8 cellular contexts compared by ENCODE assay signal in genomic region chr16:74297296-74297665, GRCh38. TPM values are rescaled to one million over a fixed set of nuclear protein-coding genes. Genes with fewer than 3 reads are reported as not detected.
DNase-seq lines count a peak whose midpoint lies in the region; ATAC-seq and TF ChIP-seq lines count a peak whose summit lies in the region.

No MANE protein-coding gene starts in this region.

- no peak overlapping the region for H3K4ac ChIP-seq in neuronal stem cell (ENCODE audit: low read length)

- peaks cover 7% of the 10 kb centered on the region for H3K79me1 ChIP-seq in neuronal stem cell (ENCODE audit: low read depth, low read length)

- peak overlapping the region; percentile 86 for H2AFZ ChIP-seq in neuronal stem cell (ENCODE audit: low read length)

- peaks cover 34% of the 10 kb centered on the region for H3K36me3 Mint-ChIP-seq in activated CD8-positive, alpha-beta memory T cell treated with anti-CD3 and anti-CD28 coated beads, Interleukin-2, amount 10 ng/mL, durations not matched to agents 7 days and 5 days

- peak overlapping the region; percentile 93 for H3K27ac Mint-ChIP-seq in activated CD8-positive, alpha-beta memory T cell treated with anti-CD3 and anti-CD28 coated beads, Interleukin-2, amount 10 ng/mL, durations not matched to agents 7 days and 5 days

- intact Hi-C loops in aorta (cut with DNase I) (no loop called here), posterior vena cava (cut with DNase I) (no loop called here)

- H3K4me2 ChIP-seq in neuronal stem cell (ENCODE audit: insufficient read depth, low read length, poor library complexity, severe bottlenecking) = peak overlapping the region; percentile 67

- H3K4me1 ChIP-seq in neuronal stem cell (ENCODE audit: control insufficient read depth in 2 of 2, insufficient read depth in 1 of 2, low read depth in 1 of 2, low read length in 2 of 2) (peaks cover 0 to 4% of the 10 kb centered on the region in 2 donors), aorta (ENCODE audit: control insufficient read depth in 1 of 2, insufficient read depth in 2 of 2, low read length in 2 of 2) (peaks cover 0 to 3% of the 10 kb centered on the region in 2 donors)

- peaks cover 2% of the 10 kb centered on the region; the same call in 1 of the 2 replicates for H3K9me3 ChIP-seq in AG04450 (ENCODE audit: control insufficient read depth, insufficient read depth, low read length)
- no peaks in the 10 kb centered on the region for H3K9me3 ChIP-seq in neuronal stem cell (replicated peaks in 1 of 2; ENCODE audit: control insufficient read depth in 2 of 2, insufficient read depth in 1 of 2, low read depth in 1 of 2, low read length in 2 of 2)
- H3K9me3 ChIP-seq in aorta (ENCODE audit: control insufficient read depth, low read length) = no peaks in the 10 kb centered on the region

- CTCF ChIA-PET in AG04450 (lab: Charles Lee) = interaction anchor here (2.2 kb wide), 1 partner anchor 13 kb away, joined by 19 read pairs; no protein-coding TSS in a partner anchor
- CTCF ChIA-PET in activated CD8-positive, alpha-beta memory T cell treated with anti-CD3 and anti-CD28 coated beads, Interleukin-2, amount 10 ng/mL, durations not matched to agents 7 days and 5 days (lab: Charles Lee) = interaction anchor here (0.7 to 5.4 kb wide), 3 partner anchors 12 to 304 kb away, joined by 3 to 32 read pairs (median 4); no protein-coding TSS in a partner anchor

- peaks cover 41% of the 10 kb centered on the region for H3K4me1 Mint-ChIP-seq in activated CD8-positive, alpha-beta memory T cell treated with anti-CD3 and anti-CD28 coated beads, Interleukin-2, amount 10 ng/mL, durations not matched to agents 7 days and 5 days

- H3K36me3 ChIP-seq in neuronal stem cell (replicated peaks in 1 of 2; ENCODE audit: control insufficient read depth in 2 of 2, insufficient read depth in 2 of 2, low read length in 2 of 2) = peaks cover 20 to 43% of the 10 kb centered on the region in 2 donors
- no peaks in the 10 kb centered on the region for H3K36me3 ChIP-seq in aorta (ENCODE audit: control insufficient read depth in 1 of 2, insufficient read depth in 2 of 2, low read length in 1 of 2)

- peak overlapping the region; percentile 94 for H3K4me3 ChIP-seq in AG04450 (ENCODE audit: low read depth, low read length)
- peak overlapping the region; percentile 94 for H3K4me3 ChIP-seq in Jurkat, Clone E6-1 (ENCODE audit: low read length)
- peak overlapping the region; percentile 94 to 98 for H3K4me3 ChIP-seq in neuronal stem cell (ENCODE audit: low read length in 2 of 2)
- peak overlapping the region; percentile 46 to 78 for H3K4me3 ChIP-seq in aorta (ENCODE audit: low read length in 2 of 2)

- H3K18ac ChIP-seq in neuronal stem cell (ENCODE audit: low read length) = peak overlapping the region; percentile 99

- H3K27ac ChIP-seq in AG04450 (ENCODE audit: low read depth, low read length) (peak overlapping the region; percentile 88), neuronal stem cell (replicated peaks; ENCODE audit: low read length) (peak overlapping the region; percentile 60), aorta (ENCODE audit: low read depth in 1 of 2, low read length in 2 of 2) (peak overlapping the region; percentile 15 to 72)

- H4K91ac ChIP-seq in neuronal stem cell (ENCODE audit: low read depth, low read length, poor library complexity) = no peak overlapping the region

- H3K27me3 ChIP-seq in AG04450 (ENCODE audit: control insufficient read depth, insufficient read depth, low read length) = no peaks in the 10 kb centered on the region
- no peaks in the 10 kb centered on the region for H3K27me3 ChIP-seq in neuronal stem cell (ENCODE audit: control insufficient read depth in 3 of 3, insufficient read depth in 3 of 3, low read depth in 1 of 3, low read length in 3 of 3)
- no peaks in the 10 kb centered on the region for H3K27me3 ChIP-seq in aorta (ENCODE audit: control insufficient read depth in 1 of 2, insufficient read depth in 2 of 2, low read length in 1 of 2)

- no peak for DNase-seq in AG04450 (ENCODE audit: low read depth, low spot score)
- no peak for DNase-seq in Jurkat, Clone E6-1 (ENCODE audit: low read depth, low spot score)
- peak; percentile 64 for DNase-seq in activated CD8-positive, alpha-beta memory T cell treated with anti-CD3 and anti-CD28 coated beads, Interleukin-2, amount 10 ng/mL, durations not matched to agents 7 days and 5 days
- DNase-seq in fibroblast of gingiva (ENCODE audit: low read depth) = peak; percentile 16
- no peak for DNase-seq in neuronal stem cell (ENCODE audit: low spot score)
- no peak for DNase-seq in aorta
- DNase-seq in posterior vena cava (ENCODE audit: low spot score) = no peak

- no peaks in the 10 kb centered on the region for H3K9me3 Mint-ChIP-seq in activated CD8-positive, alpha-beta memory T cell treated with anti-CD3 and anti-CD28 coated beads, Interleukin-2, amount 10 ng/mL, durations not matched to agents 7 days and 5 days (ENCODE audit: low read depth)

- H2BK12ac ChIP-seq in neuronal stem cell (ENCODE audit: low read length) = no peak overlapping the region

- no peak overlapping the region for H2BK15ac ChIP-seq in neuronal stem cell (ENCODE audit: low read length)

- POLR2A ChIA-PET in AG04450 (lab: Yijun Ruan, JAX) = no interaction called here

- ATAC-seq in GM19035 (IDR thresholded peaks at IDR 0.05; ENCODE audit: unreplicated experiment) (peak; percentile 30), aorta (ENCODE audit: low FRiP score) (peak; percentile 43)
- ATAC-seq in activated CD8-positive, alpha-beta memory T cell treated with anti-CD3 and anti-CD28 coated beads, Interleukin-2, amount 10 ng/mL, durations not matched to agents 7 days and 5 days = peak; percentile 45

- H4K8ac ChIP-seq in neuronal stem cell (ENCODE audit: low read depth, low read length) = peak overlapping the region; percentile 94

- no CpG with 5 or more reads among the region's 16 CpGs for WGBS in neuronal stem cell (ENCODE audit: extremely low coverage in 2 of 2, insufficient read length in 2 of 2, insufficient replicate concordance in 1 of 2), 2 donors
- WGBS in aorta, 2 donors = 0 to 2% methylated on average over 16 of the region's 16 CpGs

- H2BK120ac ChIP-seq in neuronal stem cell (ENCODE audit: low read depth, low read length) = peak overlapping the region; percentile 57

- H3K9ac ChIP-seq in neuronal stem cell (ENCODE audit: low read depth, low read length, poor library complexity) = peak overlapping the region; percentile 100

- H2BK5ac ChIP-seq in neuronal stem cell (ENCODE audit: low read length) = peak overlapping the region; percentile 79

- H2AK5ac ChIP-seq in neuronal stem cell (ENCODE audit: low read depth, low read length) = peak overlapping the region; percentile 92

- no peak for TF ChIP-seq CTCF in AG04450 (IDR thresholded peaks at IDR 0.05; ENCODE audit: low read depth, low read length)

- H3K4me3 Mint-ChIP-seq in activated CD8-positive, alpha-beta memory T cell treated with anti-CD3 and anti-CD28 coated beads, Interleukin-2, amount 10 ng/mL, durations not matched to agents 7 days and 5 days = peak overlapping the region; percentile 88

- H3K23ac ChIP-seq in neuronal stem cell (ENCODE audit: low read depth, low read length, poor library complexity) = peak overlapping the region; percentile 99

- H3K27me3 Mint-ChIP-seq in activated CD8-positive, alpha-beta memory T cell treated with anti-CD3 and anti-CD28 coated beads, Interleukin-2, amount 10 ng/mL, durations not matched to agents 7 days and 5 days = no peaks in the 10 kb centered on the region

- H3K14ac ChIP-seq in neuronal stem cell (ENCODE audit: low read length) = no peak overlapping the region

RNA-seq across cellular contexts. Expression of gene PSMD7, which starts 0.7 kb away (rescaled TPM):
- polyA plus RNA-seq in AG04450 (2011; rRNA removed) (112 and 153 TPM in 2 replicates), aorta (10 to 100 TPM; 71.6 to 83.1 TPM)
- polyA minus RNA-seq in AG04450 (2011; rRNA and poly(A)+ RNA removed) = 55.1 and 67.2 TPM in 2 replicates
- polyA plus RNA-seq in Jurkat, Clone E6-1 (2012; ENCODE audit: insufficient read depth, insufficient read length) = 158 TPM
- 100 to 1,000 TPM in 1 of 2 experiments, 10 to 100 TPM in 1; 91.6 to 110 TPM for total RNA-seq in activated CD8-positive, alpha-beta memory T cell treated with anti-CD3 and anti-CD28 coated beads, Interleukin-2, amount 10 ng/mL, durations not matched to agents 7 days and 5 days
- 110 TPM for polyA plus RNA-seq in neuronal stem cell (2013, experiment 1 of 2)
- polyA plus RNA-seq in neuronal stem cell (2013, experiment 2 of 2) = 113 TPM
- total RNA-seq in aorta (10 to 100 TPM; 58.8 to 69.6 TPM), posterior vena cava (10 to 100 TPM; 68.4 to 83.4 TPM)

Comparison
In these comparisons a context has a peak if more than half of its experiments do, and no peak if none do; other contexts are left out.
1. DNase-seq: peak in activated CD8-positive, alpha-beta memory T cell treated with anti-CD3 and anti-CD28 coated beads, Interleukin-2, amount 10 ng/mL, durations not matched to agents 7 days and 5 days (single experiment) and fibroblast of gingiva (single experiment); none in AG04450 (single experiment), Jurkat, Clone E6-1 (single experiment), neuronal stem cell (single experiment), aorta (0 of 2) and posterior vena cava (single experiment).
2. Peak in every context shown above with its lines, with median percentiles within 50 percentile points of each other: H3K27ac ChIP-seq, H3K4me3 ChIP-seq and ATAC-seq.